ENCODE assay signal across 7 cellular contexts in genomic region chr14:89416002-89416995, GRCh38. TPM values are rescaled to one million over a fixed set of nuclear protein-coding genes. Genes with fewer than 3 reads are reported as not detected.
DNase-seq lines count a peak whose midpoint lies in the region; ATAC-seq and TF ChIP-seq lines count a peak whose summit lies in the region.

No MANE protein-coding gene starts in this region.

- intact Hi-C loops in gastrocnemius medialis (cut with DNase I; ENCODE audit: low total_unique reads), result loop anchor here (1.0 to 10.0 kb wide), 5 partner anchors 29 to 541 kb away; partner anchors contain the start of gene TDP1

- peaks cover 8% of the 10 kb centered on the region for H3K36me3 ChIP-seq in brain microvascular endothelial cell (replicated peaks)
- peaks cover 0 to 9% of the 10 kb centered on the region in 2 donors for H3K36me3 ChIP-seq in gastrocnemius medialis

- in situ Hi-C loops in brain microvascular endothelial cell (cut with HindIII; ENCODE audit: low pct_ligation_motif_present, low sequenced_read_pairs) (no loop called here), gastrocnemius medialis (cut with MboI; ENCODE audit: low sequenced_read_pairs in 4 of 4) (loop anchor here in 3 of 4 donors (10.0 to 25.0 kb wide), 3 partner anchors 231 to 379 kb away; no protein-coding TSS in a partner anchor)

- TF ChIP-seq POLR2A in gastrocnemius medialis (IDR thresholded peaks at IDR 0.05), result peak; percentile 77 to 97

- DNase-seq in NCI-H2107 (lab: John Stamatoyannopoulos, UW) (peak; percentile 92), UCSD-AML1 (lab: John Stamatoyannopoulos, UW; ENCODE audit: unreplicated experiment) (peak; percentile 96), brain microvascular endothelial cell (peak; percentile 100), gastrocnemius medialis (peak; percentile 98 to 100)

- ATAC-seq in GM18517 (IDR thresholded peaks at IDR 0.05; ENCODE audit: unreplicated experiment), result peak; percentile 90
- peak; percentile 77 for ATAC-seq in HG03045 (IDR thresholded peaks at IDR 0.05; ENCODE audit: unreplicated experiment)
- ATAC-seq in gastrocnemius medialis, result peak; percentile 74 to 80

- H3K27ac ChIP-seq in brain microvascular endothelial cell, result peak overlapping the region; percentile 82
- peak overlapping the region; percentile 95 to 100 (median 99) for H3K27ac ChIP-seq in gastrocnemius medialis

- TF ChIP-seq CTCF in brain microvascular endothelial cell (IDR thresholded peaks at IDR 0.05; ENCODE audit: low read depth, low read length, missing control alignments) (no peak), gastrocnemius medialis (IDR thresholded peaks at IDR 0.05 in 4 of 5, conservative IDR thresholded peaks at IDR 0.05 in 1 of 5) (peak in 1 of 5 experiments; percentile 21)

- H3K4me1 ChIP-seq in gastrocnemius medialis, result peaks cover 19 to 22% of the 10 kb centered on the region in 2 donors

- H3K27me3 ChIP-seq in brain microvascular endothelial cell (replicated peaks) (no peaks in the 10 kb centered on the region), gastrocnemius medialis (no peaks in the 10 kb centered on the region)

- H3K4me3 ChIP-seq in brain microvascular endothelial cell (ENCODE audit: low read depth, low read length) (peak overlapping the region; percentile 74), iPS-11a (ENCODE audit: low read depth, low read length) (peak overlapping the region; percentile 76), gastrocnemius medialis (peak overlapping the region; percentile 77 to 100 (median 95))

- no peaks in the 10 kb centered on the region for H3K9me3 ChIP-seq in gastrocnemius medialis

RNA-seq across cellular contexts. Expression of gene FOXN3, which starts 0.7 kb away (rescaled TPM):
- total RNA-seq in gastrocnemius medialis, result 100 to 1,000 TPM in 3 of 4 donors, 10 to 100 TPM in 1; 99.6 to 172 (median 103) TPM

Comparison
In these comparisons a context has a peak if more than half of its experiments do, and no peak if none do; other contexts are left out.
1. Peak in every context shown above with its lines: DNase-seq, ATAC-seq, H3K4me3 ChIP-seq and H3K27ac ChIP-seq.